ENCODE assay signal across 35 cellular contexts in genomic region chr6:123189805-123190204, GRCh38.
"Had no signal": no experiment of that assay in that cellular context is flagged by ENCODE, and none has a peak within 500 bp of the region (broad histone marks: within the 10 kb centered on the region; RNA-seq: fewer than 3 reads in every experiment).

No MANE protein-coding gene starts in this region.

- H3K4me3 ChIP-seq: adrenal gland, body of pancreas, breast epithelium had no signal

- DNase-seq: activated CD4-positive, alpha-beta memory T cell treated with anti-CD3 and anti-CD28 coated beads, Interleukin-2, amount 10 ng/mL, durations not matched to agents 7 days and 5 days; activated CD4-positive, alpha-beta T cell treated with anti-CD3 and anti-CD28 coated beads for 1 hour; activated CD4-positive, alpha-beta T cell treated with anti-CD3 and anti-CD28 coated beads for 36 hours; activated CD4-positive, alpha-beta T cell treated with anti-CD3 and anti-CD28 coated beads for 48 hours; activated CD4-positive, alpha-beta T cell treated with anti-CD3 and anti-CD28 coated beads, Interleukin-2, amount 10 ng/mL, durations not matched to agents 7 days and 5 days; activated CD4-positive, alpha-beta T cell treated with anti-CD3 and anti-CD28 coated beads, Interleukin-2, amount 50 U/mL, for 48 hours; activated CD4-positive, CD25-positive, alpha-beta regulatory T cell; activated CD8-positive, alpha-beta memory T cell treated with anti-CD3 and anti-CD28 coated beads for 24 hours; activated CD8-positive, alpha-beta memory T cell treated with anti-CD3 and anti-CD28 coated beads, Interleukin-2, amount 10 ng/mL, durations not matched to agents 7 days and 5 days; activated CD8-positive, alpha-beta memory T cell treated with anti-CD3 and anti-CD28 coated beads, Interleukin-2, amount 50 U/mL, for 48 hours; activated CD8-positive, alpha-beta T cell treated with anti-CD3 and anti-CD28 coated beads, Interleukin-2, amount 10 ng/mL, durations not matched to agents 7 days and 5 days; activated effector memory CD4-positive, alpha-beta T cell treated with Interleukin-2 at 50 U/mL for 16 hours; activated gamma-delta T cell treated with Interleukin-2 at 50 U/mL for 16 hours; activated naive CD4-positive, alpha-beta T cell; activated naive CD4-positive, alpha-beta T cell treated with anti-CD3 and anti-CD28 coated beads for 36 hours; activated naive CD4-positive, alpha-beta T cell treated with anti-CD3 and anti-CD28 coated beads, Interleukin-2, amount 50 U/mL, for 16 hours; activated naive CD8-positive, alpha-beta T cell treated with anti-CD3 and anti-CD28 coated beads for 36 hours; activated T-cell treated with anti-CD3 and anti-CD28 coated beads, Interleukin-2, amount 50 U/mL, for 24 hours; activated T-cell treated with anti-CD3 and anti-CD28 coated beads, Interleukin-2, amount 50 U/mL, for 48 hours; adrenal gland; amniotic stem cell; aorta; body of pancreas; brain microvascular endothelial cell; central memory CD4-positive, alpha-beta T cell; T-helper 1 cell; T-helper 2 cell; T-helper 9 cell had no signal

- H3K4me1 ChIP-seq: adrenal gland, body of pancreas, breast epithelium had no signal

- H3K27me3 ChIP-seq: adrenal gland, body of pancreas, brain microvascular endothelial cell, breast epithelium had no signal

- H3K27ac Mint-ChIP-seq: activated CD4-positive, alpha-beta memory T cell treated with anti-CD3 and anti-CD28 coated beads, Interleukin-2, amount 10 ng/mL, durations not matched to agents 7 days and 5 days; activated CD4-positive, alpha-beta T cell treated with anti-CD3 and anti-CD28 coated beads for 36 hours; activated CD4-positive, alpha-beta T cell treated with anti-CD3 and anti-CD28 coated beads, Interleukin-2, amount 10 ng/mL, durations not matched to agents 7 days and 5 days; activated CD8-positive, alpha-beta memory T cell treated with anti-CD3 and anti-CD28 coated beads, Interleukin-2, amount 10 ng/mL, durations not matched to agents 7 days and 5 days; activated CD8-positive, alpha-beta T cell treated with anti-CD3 and anti-CD28 coated beads, Interleukin-2, amount 10 ng/mL, durations not matched to agents 7 days and 5 days; activated naive CD4-positive, alpha-beta T cell treated with anti-CD3 and anti-CD28 coated beads for 36 hours; activated naive CD4-positive, alpha-beta T cell treated with anti-CD3 and anti-CD28 coated beads, Interleukin-2, amount 50 U/mL, for 72 hours; activated naive CD8-positive, alpha-beta T cell treated with anti-CD3 and anti-CD28 coated beads for 36 hours; activated T-cell treated with anti-CD3 and anti-CD28 coated beads, Interleukin-2, amount 50 U/mL, for 24 hours; activated T-helper 2 cell treated with anti-CD3 and anti-CD28 coated beads, Interferon-gamma antibody, Interleukin-2, Interleukin-4, amounts not matched to agents 10 μg/mL and 5 μg/mL and 100 μg/mL, durations not matched to agents 14 hours and 24 hours and 36 hours; T-helper 1 cell treated with Interleukin-12 subunit alpha and Interleukin-12 subunit beta and Interleukin-4 antibody, amounts not matched to agents 30 μg/mL and 1 μg/mL, for 36 hours; T-helper 2 cell treated with Interferon-gamma antibody and Interleukin-4, amounts not matched to agents 5 μg/mL and 100 μg/mL, for 36 hours had no signal

- H3K27me3 Mint-ChIP-seq: activated CD4-positive, alpha-beta memory T cell treated with anti-CD3 and anti-CD28 coated beads, Interleukin-2, amount 10 ng/mL, durations not matched to agents 7 days and 5 days; activated CD4-positive, alpha-beta T cell treated with anti-CD3 and anti-CD28 coated beads for 36 hours; activated CD4-positive, alpha-beta T cell treated with anti-CD3 and anti-CD28 coated beads, Interleukin-2, amount 10 ng/mL, durations not matched to agents 7 days and 5 days; activated CD8-positive, alpha-beta memory T cell treated with anti-CD3 and anti-CD28 coated beads, Interleukin-2, amount 10 ng/mL, durations not matched to agents 7 days and 5 days; activated naive CD8-positive, alpha-beta T cell treated with anti-CD3 and anti-CD28 coated beads for 36 hours; activated T-cell treated with anti-CD3 and anti-CD28 coated beads, Interleukin-2, amount 50 U/mL, for 24 hours had no signal

- H3K36me3 Mint-ChIP-seq: activated CD8-positive, alpha-beta memory T cell treated with anti-CD3 and anti-CD28 coated beads, Interleukin-2, amount 10 ng/mL, durations not matched to agents 7 days and 5 days; activated naive CD4-positive, alpha-beta T cell treated with anti-CD3 and anti-CD28 coated beads, Interleukin-2, amount 50 U/mL, for 72 hours; activated naive CD8-positive, alpha-beta T cell treated with anti-CD3 and anti-CD28 coated beads for 36 hours had no signal

- H3K9me3 Mint-ChIP-seq: activated CD4-positive, alpha-beta T cell treated with anti-CD3 and anti-CD28 coated beads, Interleukin-2, amount 10 ng/mL, durations not matched to agents 7 days and 5 days; T-helper 1 cell treated with Interleukin-12 subunit alpha and Interleukin-12 subunit beta and Interleukin-4 antibody, amounts not matched to agents 30 μg/mL and 1 μg/mL, for 36 hours had no signal

- H3K4me3 Mint-ChIP-seq: activated CD4-positive, alpha-beta memory T cell treated with anti-CD3 and anti-CD28 coated beads, Interleukin-2, amount 10 ng/mL, durations not matched to agents 7 days and 5 days; activated CD4-positive, alpha-beta T cell treated with anti-CD3 and anti-CD28 coated beads for 36 hours; activated CD4-positive, alpha-beta T cell treated with anti-CD3 and anti-CD28 coated beads, Interleukin-2, amount 10 ng/mL, durations not matched to agents 7 days and 5 days; activated CD8-positive, alpha-beta memory T cell treated with anti-CD3 and anti-CD28 coated beads, Interleukin-2, amount 10 ng/mL, durations not matched to agents 7 days and 5 days; activated CD8-positive, alpha-beta T cell treated with anti-CD3 and anti-CD28 coated beads, Interleukin-2, amount 10 ng/mL, durations not matched to agents 7 days and 5 days; activated naive CD4-positive, alpha-beta T cell treated with anti-CD3 and anti-CD28 coated beads for 36 hours; activated naive CD8-positive, alpha-beta T cell treated with anti-CD3 and anti-CD28 coated beads for 36 hours; activated T-cell treated with anti-CD3 and anti-CD28 coated beads, Interleukin-2, amount 50 U/mL, for 24 hours; T-helper 1 cell treated with Interleukin-12 subunit alpha and Interleukin-12 subunit beta and Interleukin-4 antibody, amounts not matched to agents 30 μg/mL and 1 μg/mL, for 36 hours; T-helper 2 cell treated with Interferon-gamma antibody and Interleukin-4, amounts not matched to agents 5 μg/mL and 100 μg/mL, for 36 hours had no signal

- H3K9me3 ChIP-seq: adrenal gland had no signal

- H3K27ac ChIP-seq: adrenal gland, body of pancreas, brain microvascular endothelial cell, breast epithelium, VCaP had no signal

- ATAC-seq: activated CD4-positive, alpha-beta T cell treated with anti-CD3 and anti-CD28 coated beads for 36 hours; activated CD4-positive, CD25-positive, alpha-beta regulatory T cell treated with anti-CD3 and anti-CD28 coated beads, Interleukin-2, amount 50 U/mL, for 24 hours; activated CD8-positive, alpha-beta memory T cell treated with anti-CD3 and anti-CD28 coated beads, Interleukin-2, amount 10 ng/mL, durations not matched to agents 7 days and 5 days; activated CD8-positive, alpha-beta T cell treated with anti-CD3 and anti-CD28 coated beads, Interleukin-2, amount 10 ng/mL, durations not matched to agents 7 days and 5 days; activated naive CD4-positive, alpha-beta T cell treated with anti-CD3 and anti-CD28 coated beads, Interleukin-2, amount 50 U/mL, for 72 hours; body of pancreas had no signal

- H3K4me1 Mint-ChIP-seq: activated CD4-positive, alpha-beta memory T cell treated with anti-CD3 and anti-CD28 coated beads, Interleukin-2, amount 10 ng/mL, durations not matched to agents 7 days and 5 days; activated CD4-positive, alpha-beta T cell treated with anti-CD3 and anti-CD28 coated beads for 36 hours; activated CD4-positive, alpha-beta T cell treated with anti-CD3 and anti-CD28 coated beads, Interleukin-2, amount 10 ng/mL, durations not matched to agents 7 days and 5 days; activated CD8-positive, alpha-beta memory T cell treated with anti-CD3 and anti-CD28 coated beads, Interleukin-2, amount 10 ng/mL, durations not matched to agents 7 days and 5 days; activated naive CD8-positive, alpha-beta T cell treated with anti-CD3 and anti-CD28 coated beads for 36 hours had no signal

- H3K36me3 ChIP-seq: adrenal gland, brain microvascular endothelial cell, breast epithelium had no signal
